ENCODE assay signal across 25 cellular contexts in genomic region chr15:65901336-65901735, GRCh38.
"Had no signal": no experiment of that assay in that cellular context is flagged by ENCODE, and none has a peak within 500 bp of the region (broad histone marks: within the 10 kb centered on the region; RNA-seq: fewer than 3 reads in every experiment).

No MANE protein-coding gene starts in this region.

- H3K4me3 Mint-ChIP-seq: activated CD8-positive, alpha-beta T cell treated with anti-CD3 and anti-CD28 coated beads, Interleukin-2, amount 10 ng/mL, durations not matched to agents 7 days and 5 days; activated T-helper 1 cell treated with anti-CD3 and anti-CD28 coated beads, Interleukin-12 subunit alpha, Interleukin-12 subunit beta, Interleukin-2, Interleukin-4 antibody, amounts not matched to agents 30 ng/mL and 10 ng/mL and 1 ng/mL, durations not matched to agents 14 hours and 24 hours and 36 hours; central memory CD8-positive, alpha-beta T cell; nephron progenitor cell; T-cell; T-helper 2 cell treated with Interferon-gamma antibody and Interleukin-4, amounts not matched to agents 5 μg/mL and 100 μg/mL, for 36 hours had no signal

- H3K27ac ChIP-seq: lower lobe of right lung, sigmoid colon, VCaP had no signal

- H3K9me3 ChIP-seq: lower lobe of right lung, mucosa of descending colon, sigmoid colon, spleen had no signal

- DNase-seq: activated CD4-positive, alpha-beta T cell treated with anti-CD3 and anti-CD28 coated beads, Interleukin-2, amount 50 U/mL, for 1 hour; activated CD8-positive, alpha-beta T cell treated with anti-CD3 and anti-CD28 coated beads, Interleukin-2, amount 10 ng/mL, durations not matched to agents 7 days and 5 days; activated gamma-delta T cell treated with Interleukin-2 at 50 U/mL for 16 hours; effector memory CD4-positive, alpha-beta T cell; foreskin fibroblast; kidney; lower lobe of right lung; mesendoderm; mucosa of descending colon; nephron progenitor cell; nucleus accumbens; posterior cingulate gyrus; sigmoid colon; spleen; stimulated activated CD4-positive, alpha-beta T cell treated with anti-CD3 and anti-CD28 coated beads, Interleukin-4, amount 100 ng/mL, for 1 hour; stimulated activated naive CD4-positive, alpha-beta T cell; T-cell had no signal

- H3K4me3 ChIP-seq: lower lobe of right lung, mucosa of descending colon, sigmoid colon, spleen had no signal

- H3K4me1 ChIP-seq: sigmoid colon had no signal

- H3K27me3 ChIP-seq: sigmoid colon, spleen had no signal

- H3K36me3 Mint-ChIP-seq: activated naive CD4-positive, alpha-beta T cell treated with anti-CD3 and anti-CD28 coated beads, Interleukin-2, amount 50 U/mL, for 72 hours had no signal

- H3K27me3 Mint-ChIP-seq: central memory CD8-positive, alpha-beta T cell; T-cell had no signal

- H3K9me3 Mint-ChIP-seq: activated naive CD4-positive, alpha-beta T cell treated with anti-CD3 and anti-CD28 coated beads, Interleukin-2, amount 50 U/mL, for 72 hours; activated T-helper 1 cell treated with anti-CD3 and anti-CD28 coated beads, Interleukin-12 subunit alpha, Interleukin-12 subunit beta, Interleukin-2, Interleukin-4 antibody, amounts not matched to agents 30 ng/mL and 10 ng/mL and 1 ng/mL, durations not matched to agents 14 hours and 24 hours and 36 hours; central memory CD8-positive, alpha-beta T cell; nephron progenitor cell; T-cell; T-helper 2 cell treated with Interferon-gamma antibody and Interleukin-4, amounts not matched to agents 5 μg/mL and 100 μg/mL, for 36 hours had no signal

- H3K27ac Mint-ChIP-seq: nephron progenitor cell, T-cell had no signal

- FAIRE-seq: astrocyte, colon, endothelial cell of umbilical vein, kidney had no signal
